In the genomic region with DNA sequence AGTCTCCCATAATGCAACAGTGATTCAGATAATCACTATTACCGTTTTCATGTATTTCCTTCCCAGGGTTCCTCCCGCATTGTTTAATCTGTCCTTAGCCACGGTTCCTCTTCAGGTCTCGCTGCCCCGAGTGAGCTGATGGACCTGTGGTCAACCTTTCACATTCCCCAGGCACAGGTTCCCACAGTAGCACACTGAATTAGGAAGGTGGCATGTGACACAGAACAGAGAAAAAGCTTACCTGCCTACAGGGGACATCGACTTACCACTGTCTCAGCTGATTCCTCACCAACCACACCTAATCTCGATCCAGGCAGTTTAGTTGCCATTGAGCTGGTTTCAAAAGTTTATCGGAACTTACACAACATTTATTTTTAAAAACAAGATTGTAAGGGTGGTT, we compare ENCODE assay signal across 22 cellular contexts.
DNase-seq lines count a peak whose midpoint lies in the region; ATAC-seq and TF ChIP-seq lines count a peak whose summit lies in the region.
"Had no signal": no experiment of that assay in that cellular context is flagged by ENCODE, and none has a peak within 500 bp of the region (broad histone marks: within the 10 kb centered on the region; RNA-seq: fewer than 3 reads in every experiment).

No MANE protein-coding gene starts in this region.

- no peak for TF ChIP-seq CTCF in PC-3 (conservative IDR thresholded peaks at IDR 0.05; ENCODE audit: low read depth, low read length)

- intact Hi-C loops in PC-3 (cut with micrococcal nuclease): no loop called here
- intact Hi-C loops in activated naive CD4-positive, alpha-beta T cell treated with anti-CD3 and anti-CD28 coated beads for 36 hours (cut with micrococcal nuclease): no loop called here

- H3K4me1 Mint-ChIP-seq in activated naive CD4-positive, alpha-beta T cell treated with anti-CD3 and anti-CD28 coated beads for 36 hours (ENCODE audit: low read depth): no peaks in the 10 kb centered on the region
- H3K4me1 Mint-ChIP-seq: activated CD4-positive, alpha-beta T cell treated with anti-CD3 and anti-CD28 coated beads for 36 hours; CD8-positive, alpha-beta memory T cell had no signal

- H3K27me3 ChIP-seq in GM23248 (replicated peaks; ENCODE audit: insufficient read depth) (no peaks in the 10 kb centered on the region), PC-3 (ENCODE audit: low read length) (no peaks in the 10 kb centered on the region)
- H3K27me3 ChIP-seq: dorsolateral prefrontal cortex, sigmoid colon had no signal

- BruUV-seq in PC-3 (replicated peaks; lab: Mats Ljungman, UMichigan): no TSS peak

- ATAC-seq in PC-3 (no peak), GM21825 (IDR thresholded peaks at IDR 0.05; ENCODE audit: unreplicated experiment) (no peak)
- ATAC-seq: activated CD4-positive, alpha-beta T cell treated with anti-CD3 and anti-CD28 coated beads for 36 hours; stimulated activated naive B cell treated with anti-CD40 and anti-IgM and Interleukin-4, amounts not matched to agents 10 μg/mL and 1 μg/mL and 100 μg/mL, for 72 hours had no signal

- peaks cover 6% of the 10 kb centered on the region; the same call in 1 of the 2 replicates for H3K4me1 ChIP-seq in GM23248 (ENCODE audit: insufficient read depth)
- peaks cover 10% of the 10 kb centered on the region for H3K4me1 ChIP-seq in PC-3 (ENCODE audit: insufficient read depth, low read length)

- no peaks in the 10 kb centered on the region for H3K9me3 ChIP-seq in GM23248 (ENCODE audit: low read depth)
- H3K9me3 ChIP-seq in PC-3 (ENCODE audit: low read length): no peaks in the 10 kb centered on the region
- H3K9me3 ChIP-seq: sigmoid colon, thoracic aorta had no signal

- peak overlapping the region; percentile 33 for H3K9ac ChIP-seq in GM23248
- no peak overlapping the region for H3K9ac ChIP-seq in PC-3 (ENCODE audit: low read length)

- H3K27ac ChIP-seq in GM23248 (0 out of 2 replicates have a peak overlapping the region, but pooled peaks have one; percentile 19), PC-3 (ENCODE audit: low read length) (no peak overlapping the region)
- H3K27ac ChIP-seq: sigmoid colon, thoracic aorta had no signal

- in situ Hi-C loops in GM23248 (cut with MboI): no loop called here

- DNase-seq in GM23248 (no peak), PC-3 (no peak), cerebellar cortex (ENCODE audit: low spot score) (peak; percentile 56), kidney tubule cell (ENCODE audit: low spot score) (peak; percentile 44), NOMO-1 treated with dmso at 0.1 percent for 144 hours (lab: John Stamatoyannopoulos, UW; ENCODE audit: unreplicated experiment) (no peak), epidermal melanocyte (ENCODE audit: insufficient read length, low spot score) (no peak)
- no peak for DNase-seq in activated naive CD4-positive, alpha-beta T cell treated with anti-CD3 and anti-CD28 coated beads for 36 hours
- DNase-seq: activated CD4-positive, alpha-beta T cell treated with anti-CD3 and anti-CD28 coated beads for 36 hours; CD8-positive, alpha-beta memory T cell; DND-41; Kasumi-1; NCI-H1105; NCI-H2081 treated with DMSO at 0.1 percent for 48 hours; NCI-H526; OCI-M1; sigmoid colon; stimulated activated naive B cell treated with anti-CD40 and anti-IgM and Interleukin-4, amounts not matched to agents 10 μg/mL and 1 μg/mL and 100 μg/mL, for 72 hours had no signal

- H3K36me3 ChIP-seq in GM23248 (ENCODE audit: low read depth) (no peaks in the 10 kb centered on the region), PC-3 (ENCODE audit: low read depth, low read length) (no peaks in the 10 kb centered on the region)
- H3K36me3 ChIP-seq: sigmoid colon, thoracic aorta had no signal

- POLR2A ChIA-PET in PC-3 (lab: Charles Lee; ENCODE audit: unreplicated experiment): no interaction called here

- H3K4me3 ChIP-seq in GM23248 (0 out of 2 replicates have a peak overlapping the region, but pooled peaks have one; percentile 38), PC-3 (ENCODE audit: low read length) (no peak overlapping the region)
- H3K4me3 ChIP-seq: dorsolateral prefrontal cortex, lung, sigmoid colon, thoracic aorta had no signal

- H3K4me2 ChIP-seq in GM23248 (ENCODE audit: unreplicated experiment) (peak overlapping the region; percentile 28), PC-3 (ENCODE audit: low read length) (no peak overlapping the region)

- no peak overlapping the region for H2AFZ ChIP-seq in GM23248
- peak overlapping the region; percentile 51; the same call in 1 of the 2 replicates for H2AFZ ChIP-seq in PC-3 (ENCODE audit: low read length)

- H4K20me1 ChIP-seq in GM23248 (ENCODE audit: insufficient read depth) (no peaks in the 10 kb centered on the region), PC-3 (ENCODE audit: low read length) (no peaks in the 10 kb centered on the region)

- H3K27ac Mint-ChIP-seq in activated naive CD4-positive, alpha-beta T cell treated with anti-CD3 and anti-CD28 coated beads for 36 hours: no peak overlapping the region
- H3K27ac Mint-ChIP-seq: activated CD4-positive, alpha-beta T cell treated with anti-CD3 and anti-CD28 coated beads for 36 hours; activated T-helper 2 cell treated with anti-CD3 and anti-CD28 coated beads, Interferon-gamma antibody, Interleukin-2, Interleukin-4, amounts not matched to agents 10 μg/mL and 5 μg/mL and 100 μg/mL, durations not matched to agents 14 hours and 24 hours and 36 hours; stimulated activated naive B cell treated with anti-CD40 and anti-IgM and Interleukin-4, amounts not matched to agents 10 μg/mL and 1 μg/mL and 100 μg/mL, for 72 hours had no signal

- no peak overlapping the region for H3K4me3 Mint-ChIP-seq in activated naive CD4-positive, alpha-beta T cell treated with anti-CD3 and anti-CD28 coated beads for 36 hours
- H3K4me3 Mint-ChIP-seq: activated CD4-positive, alpha-beta T cell treated with anti-CD3 and anti-CD28 coated beads for 36 hours; CD8-positive, alpha-beta memory T cell; stimulated activated naive B cell treated with anti-CD40 and anti-IgM and Interleukin-4, amounts not matched to agents 10 μg/mL and 1 μg/mL and 100 μg/mL, for 72 hours had no signal

- no peaks in the 10 kb centered on the region for H3K27me3 Mint-ChIP-seq in activated naive CD4-positive, alpha-beta T cell treated with anti-CD3 and anti-CD28 coated beads for 36 hours (ENCODE audit: low read depth)
- H3K27me3 Mint-ChIP-seq: activated CD4-positive, alpha-beta T cell treated with anti-CD3 and anti-CD28 coated beads for 36 hours; stimulated activated naive B cell treated with anti-CD40 and anti-IgM and Interleukin-4, amounts not matched to agents 10 μg/mL and 1 μg/mL and 100 μg/mL, for 72 hours had no signal

- CTCF ChIA-PET in PC-3 (lab: Charles Lee): no interaction called here
- CTCF ChIA-PET in activated naive CD4-positive, alpha-beta T cell treated with anti-CD3 and anti-CD28 coated beads for 36 hours (lab: Charles Lee): no interaction called here

- no peaks in the 10 kb centered on the region for H3K9me3 Mint-ChIP-seq in activated naive CD4-positive, alpha-beta T cell treated with anti-CD3 and anti-CD28 coated beads for 36 hours
- H3K9me3 Mint-ChIP-seq: activated T-helper 2 cell treated with anti-CD3 and anti-CD28 coated beads, Interferon-gamma antibody, Interleukin-2, Interleukin-4, amounts not matched to agents 10 μg/mL and 5 μg/mL and 100 μg/mL, durations not matched to agents 14 hours and 24 hours and 36 hours; CD8-positive, alpha-beta memory T cell; stimulated activated naive B cell treated with anti-CD40 and anti-IgM and Interleukin-4, amounts not matched to agents 10 μg/mL and 1 μg/mL and 100 μg/mL, for 72 hours had no signal

- H3K9me2 ChIP-seq in GM23248 (ENCODE audit: insufficient read depth) (no peaks in the 10 kb centered on the region), PC-3 (replicated peaks; ENCODE audit: low read length) (no peaks in the 10 kb centered on the region)

- no peaks in the 10 kb centered on the region for H3K79me2 ChIP-seq in GM23248 (ENCODE audit: insufficient read depth)
- H3K79me2 ChIP-seq in PC-3 (ENCODE audit: low read length): no peaks in the 10 kb centered on the region

- WGBS in GM23248 (ENCODE audit: low coverage in 1 of 2, low lambda C conversion rate in 2 of 2, missing lambda C conversion rate in 2 of 2), 2 experiments: 77 to 79% methylated on average over 8 of the region's 8 CpGs

- no peaks in the 10 kb centered on the region for H3K36me3 Mint-ChIP-seq in activated naive CD4-positive, alpha-beta T cell treated with anti-CD3 and anti-CD28 coated beads for 36 hours (ENCODE audit: low read depth)
- H3K36me3 Mint-ChIP-seq: CD8-positive, alpha-beta memory T cell; stimulated activated naive B cell treated with anti-CD40 and anti-IgM and Interleukin-4, amounts not matched to agents 10 μg/mL and 1 μg/mL and 100 μg/mL, for 72 hours had no signal

- no peaks in the 10 kb centered on the region; the same call in 1 of the 2 replicates for H3F3A ChIP-seq in GM23248 (ENCODE audit: insufficient read depth)
- H3F3A ChIP-seq in PC-3 (ENCODE audit: low read length, unreplicated experiment): no peaks in the 10 kb centered on the region

Comparison
In these comparisons a context has a peak if more than half of its experiments do, and no peak if none do; other contexts are left out.
1. DNase-seq: peak in cerebellar cortex (single experiment) and kidney tubule cell (single experiment); none in GM23248 (single experiment), PC-3 (single experiment), NOMO-1 treated with dmso at 0.1 percent for 144 hours (single experiment), activated naive CD4-positive, alpha-beta T cell treated with anti-CD3 and anti-CD28 coated beads for 36 hours (single experiment) and epidermal melanocyte (single experiment).